8 cellular contexts compared by ENCODE assay signal in the genomic region with DNA sequence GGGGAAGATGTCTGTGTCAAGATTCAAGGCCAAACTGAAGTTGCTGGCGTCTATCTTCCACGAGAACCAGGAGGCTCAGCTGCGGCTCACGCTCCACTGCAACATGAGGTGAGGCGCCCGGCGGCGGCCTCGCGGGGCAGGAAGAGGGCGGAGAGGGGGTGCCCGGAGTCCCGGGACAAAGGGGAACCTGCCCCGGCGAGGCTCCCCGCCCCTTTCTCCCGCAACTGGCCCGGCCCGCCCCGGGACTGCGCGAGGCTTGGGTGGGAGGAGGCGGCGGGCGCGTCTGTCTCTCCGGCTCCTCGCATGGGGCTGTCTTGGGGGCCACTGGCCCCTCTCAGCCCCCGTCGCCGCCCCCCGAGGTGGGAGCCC.
DNase-seq lines count a peak whose midpoint lies in the region; ATAC-seq and TF ChIP-seq lines count a peak whose summit lies in the region.
"Not testable (repeated sequence)": the region's sequence is repeated elsewhere in the genome, so short reads cannot be mapped to it uniquely, and the experiment has no call there.

No MANE protein-coding gene starts in this region.

- ATAC-seq in CD4-positive, CD25-positive, alpha-beta regulatory T cell (ENCODE audit: low read depth in 2 of 2): peak; percentile 47 to 48
- ATAC-seq in activated naive CD4-positive, alpha-beta T cell treated with anti-CD3 and anti-CD28 coated beads, Interleukin-2, amount 50 U/mL, for 72 hours: peak; percentile 56 to 74
- ATAC-seq in foreskin keratinocyte: peak; percentile 50
- peak; percentile 77 for ATAC-seq in stimulated activated naive CD8-positive, alpha-beta T cell treated with anti-CD3 and anti-CD28 coated beads, Interleukin-15, Interleukin-2, amounts not matched to agents 100 U/mL and 50 U/mL, for 24 hours

- not testable (repeated sequence) for H3K4me1 Mint-ChIP-seq in CD4-positive, CD25-positive, alpha-beta regulatory T cell; activated CD4-positive, alpha-beta T cell treated with anti-CD3 and anti-CD28 coated beads, Interleukin-2, amount 10 ng/mL, durations not matched to agents 24 days and 14 days

- not testable (repeated sequence) for H3K27ac Mint-ChIP-seq in CD4-positive, CD25-positive, alpha-beta regulatory T cell; activated CD4-positive, alpha-beta T cell treated with anti-CD3 and anti-CD28 coated beads, Interleukin-2, amount 10 ng/mL, durations not matched to agents 24 days and 14 days; activated naive CD4-positive, alpha-beta T cell treated with anti-CD3 and anti-CD28 coated beads, Interleukin-2, amount 50 U/mL, for 72 hours

- not testable (repeated sequence) for H3K27me3 ChIP-seq in CD4-positive, CD25-positive, alpha-beta regulatory T cell (ENCODE audit: control insufficient read depth, insufficient read depth, low read length); MM.1S (replicated peaks; ENCODE audit: insufficient read depth, low read length); foreskin keratinocyte; ovary

- H4K20me1 ChIP-seq in MM.1S (ENCODE audit: insufficient read depth, low read length): not testable (repeated sequence)

- not testable (repeated sequence) for H3K27ac ChIP-seq in CD4-positive, CD25-positive, alpha-beta regulatory T cell (ENCODE audit: insufficient read depth, low read length, poor library complexity, severe bottlenecking); MM.1S (ENCODE audit: low read length); foreskin keratinocyte; ovary

- intact Hi-C loops in activated CD4-positive, alpha-beta T cell treated with anti-CD3 and anti-CD28 coated beads, Interleukin-2, amount 10 ng/mL, durations not matched to agents 24 days and 14 days (cut with micrococcal nuclease); ovary (cut with DNase I): not testable (repeated sequence)

- H2AFZ ChIP-seq in MM.1S (ENCODE audit: low read length): not testable (repeated sequence)

- not testable (repeated sequence) for H3K36me3 Mint-ChIP-seq in CD4-positive, CD25-positive, alpha-beta regulatory T cell; activated CD4-positive, alpha-beta T cell treated with anti-CD3 and anti-CD28 coated beads, Interleukin-2, amount 10 ng/mL, durations not matched to agents 24 days and 14 days (ENCODE audit: low read depth); activated naive CD4-positive, alpha-beta T cell treated with anti-CD3 and anti-CD28 coated beads, Interleukin-2, amount 50 U/mL, for 72 hours

- not testable (repeated sequence) for H3F3A ChIP-seq in MM.1S (ENCODE audit: insufficient read depth, low read length)

- not testable (repeated sequence) for H3K4me3 Mint-ChIP-seq in CD4-positive, CD25-positive, alpha-beta regulatory T cell; activated CD4-positive, alpha-beta T cell treated with anti-CD3 and anti-CD28 coated beads, Interleukin-2, amount 10 ng/mL, durations not matched to agents 24 days and 14 days

- TF ChIP-seq EP300 in ovary (IDR thresholded peaks at IDR 0.05): not testable (repeated sequence)

- TF ChIP-seq POLR2A in ovary (IDR thresholded peaks at IDR 0.05): not testable (repeated sequence)

- not testable (repeated sequence) for H3K27me3 Mint-ChIP-seq in CD4-positive, CD25-positive, alpha-beta regulatory T cell; activated CD4-positive, alpha-beta T cell treated with anti-CD3 and anti-CD28 coated beads, Interleukin-2, amount 10 ng/mL, durations not matched to agents 24 days and 14 days

- 0 to 1% methylated on average over 12 to 28 of the region's 32 CpGs; no CpG with 5 or more reads in 1 of the 3 donors for WGBS in ovary, 3 donors

- DNase-seq in CD4-positive, CD25-positive, alpha-beta regulatory T cell: peak in 2 of 3 donors; percentile 10 to 20
- DNase-seq in MM.1S (peak; percentile 9), left kidney (ENCODE audit: low read depth, low spot score) (peak; percentile 76), ovary (peak in 4 of 5 donors; percentile 28 to 66 (median 42))
- peak; percentile 73 for DNase-seq in activated CD4-positive, alpha-beta T cell treated with anti-CD3 and anti-CD28 coated beads, Interleukin-2, amount 10 ng/mL, durations not matched to agents 24 days and 14 days
- peak in 1 of 2 donors; percentile 42 for DNase-seq in activated naive CD4-positive, alpha-beta T cell treated with anti-CD3 and anti-CD28 coated beads, Interleukin-2, amount 50 U/mL, for 72 hours (ENCODE audit: low spot score in 2 of 2)
- DNase-seq in foreskin keratinocyte: not testable (repeated sequence)
- peak; percentile 49 for DNase-seq in stimulated activated naive CD8-positive, alpha-beta T cell treated with anti-CD3 and anti-CD28 coated beads, Interleukin-15, Interleukin-2, amounts not matched to agents 100 U/mL and 50 U/mL, for 24 hours

- not testable (repeated sequence) for TF ChIP-seq CTCF in MM.1S (IDR thresholded peaks at IDR 0.05; ENCODE audit: low read length); foreskin keratinocyte (conservative IDR thresholded peaks at IDR 0.05); ovary (IDR thresholded peaks at IDR 0.05)

- H3K9me3 Mint-ChIP-seq in CD4-positive, CD25-positive, alpha-beta regulatory T cell; activated CD4-positive, alpha-beta T cell treated with anti-CD3 and anti-CD28 coated beads, Interleukin-2, amount 10 ng/mL, durations not matched to agents 24 days and 14 days; activated naive CD4-positive, alpha-beta T cell treated with anti-CD3 and anti-CD28 coated beads, Interleukin-2, amount 50 U/mL, for 72 hours: not testable (repeated sequence)

- not testable (repeated sequence) for H3K9me3 ChIP-seq in CD4-positive, CD25-positive, alpha-beta regulatory T cell (ENCODE audit: control insufficient read depth in 2 of 2, low read length in 2 of 2); MM.1S (replicated peaks; ENCODE audit: insufficient read depth, low read length); ovary

- not testable (repeated sequence) for H3K36me3 ChIP-seq in CD4-positive, CD25-positive, alpha-beta regulatory T cell (ENCODE audit: control insufficient read depth, insufficient read depth, low read length); MM.1S (replicated peaks; ENCODE audit: insufficient read depth, low read length); ovary

- H3K9ac ChIP-seq in MM.1S (ENCODE audit: low read length): not testable (repeated sequence)

- H3K4me2 ChIP-seq in MM.1S (ENCODE audit: low read depth, low read length): peak overlapping the region; percentile 21; the same call in 1 of the 2 replicates

- H3K79me2 ChIP-seq in MM.1S (ENCODE audit: low read length): not testable (repeated sequence)

- not testable (repeated sequence) for H3K4me3 ChIP-seq in CD4-positive, CD25-positive, alpha-beta regulatory T cell (ENCODE audit: low read depth, low read length); MM.1S (ENCODE audit: low read length)
- peak overlapping the region; percentile 34 for H3K4me3 ChIP-seq in ovary

- not testable (repeated sequence) for H3K9me2 ChIP-seq in MM.1S (replicated peaks; ENCODE audit: insufficient read depth, low read length)

- not testable (repeated sequence) for H3K4me1 ChIP-seq in CD4-positive, CD25-positive, alpha-beta regulatory T cell (ENCODE audit: control insufficient read depth, insufficient read depth, low read length, poor library complexity, severe bottlenecking); MM.1S (ENCODE audit: low read length); foreskin keratinocyte; ovary (ENCODE audit: insufficient read depth)
